ENCODE assay signal across 8 cellular contexts in genomic region chr10:28668363-28669226, GRCh38. TPM values are rescaled to one million over a fixed set of nuclear protein-coding genes. Genes with fewer than 3 reads are reported as not detected.
A peak's percentile ranks its signal among the peaks of the same experiment; 100 is the strongest.
DNase-seq lines count a peak whose midpoint lies in the region; ATAC-seq and TF ChIP-seq lines count a peak whose summit lies in the region.

No MANE protein-coding gene starts in this region.

- H3K27ac ChIP-seq in effector memory CD4-positive, alpha-beta T cell (ENCODE audit: insufficient read depth, low read length, poor library complexity, severe bottlenecking), result no peak overlapping the region
- H3K27ac ChIP-seq in mesendoderm (ENCODE audit: low read depth, low read length), result peak overlapping the region; percentile 39

- no peak for TF ChIP-seq CTCF in AG10803 (conservative IDR thresholded peaks at IDR 0.05; ENCODE audit: low read length)

- no peaks in the 10 kb centered on the region for H3K4me1 ChIP-seq in effector memory CD4-positive, alpha-beta T cell (ENCODE audit: control insufficient read depth, insufficient read depth, low read length, poor library complexity, severe bottlenecking)
- peaks cover 18% of the 10 kb centered on the region for H3K4me1 ChIP-seq in mesendoderm (ENCODE audit: control insufficient read depth, low read depth, low read length)

- H3K36me3 ChIP-seq in effector memory CD4-positive, alpha-beta T cell (ENCODE audit: control insufficient read depth, insufficient read depth, low read length), result no peaks in the 10 kb centered on the region
- H3K36me3 ChIP-seq in mesendoderm (ENCODE audit: control insufficient read depth, insufficient read depth, low read length), result no peaks in the 10 kb centered on the region

- no peak overlapping the region for H4K5ac ChIP-seq in mesendoderm (ENCODE audit: low read length)

- no peak for DNase-seq in AG10803 (ENCODE audit: low read depth)
- DNase-seq in HuH-7 (ENCODE audit: low spot score), result peak; percentile 72
- DNase-seq in activated CD4-positive, alpha-beta T cell treated with anti-CD3 and anti-CD28 coated beads for 48 hours, result peak; percentile 69
- peak; percentile 16 to 23 (median 22) for DNase-seq in effector memory CD4-positive, alpha-beta T cell
- DNase-seq in mesendoderm, result peak; percentile 93
- DNase-seq in KG1 (lab: John Stamatoyannopoulos, UW), result no peak

- H3K27ac Mint-ChIP-seq in stimulated activated naive CD8-positive, alpha-beta T cell treated with anti-CD3 and anti-CD28 coated beads, Interleukin-15, Interleukin-2, amounts not matched to agents 100 ng/mL and 50 ng/mL, for 24 hours, result no peak overlapping the region

- H3K4me3 Mint-ChIP-seq in stimulated activated naive CD8-positive, alpha-beta T cell treated with anti-CD3 and anti-CD28 coated beads, Interleukin-15, Interleukin-2, amounts not matched to agents 100 ng/mL and 50 ng/mL, for 24 hours, result peak overlapping the region; percentile 81

- peak overlapping the region; percentile 88 for H3K4ac ChIP-seq in mesendoderm (ENCODE audit: low read depth, low read length)

- peak overlapping the region; percentile 71 for H3K4me2 ChIP-seq in mesendoderm (ENCODE audit: low read length)

- peaks cover 5% of the 10 kb centered on the region for H3K27me3 ChIP-seq in effector memory CD4-positive, alpha-beta T cell (replicated peaks; ENCODE audit: control insufficient read depth, insufficient read depth, low read length, poor library complexity, severe bottlenecking)
- H3K27me3 ChIP-seq in mesendoderm (ENCODE audit: insufficient read depth, low read length, poor library complexity), result no peaks in the 10 kb centered on the region

- H3K23ac ChIP-seq in mesendoderm (ENCODE audit: low read length), result no peak overlapping the region

- peak overlapping the region; percentile 65 for H2BK5ac ChIP-seq in mesendoderm (ENCODE audit: low read length)

- H4K8ac ChIP-seq in mesendoderm (ENCODE audit: low read depth, low read length), result no peak overlapping the region

- H3K4me1 Mint-ChIP-seq in stimulated activated naive CD8-positive, alpha-beta T cell treated with anti-CD3 and anti-CD28 coated beads, Interleukin-15, Interleukin-2, amounts not matched to agents 100 ng/mL and 50 ng/mL, for 24 hours (ENCODE audit: low read depth), result peaks cover 14% of the 10 kb centered on the region

- peak overlapping the region; percentile 90 for H3K56ac ChIP-seq in mesendoderm (ENCODE audit: low read length)

- H3K79me1 ChIP-seq in mesendoderm (ENCODE audit: low read length), result peaks cover 2% of the 10 kb centered on the region

- H3K9ac ChIP-seq in mesendoderm (ENCODE audit: low read length), result peak overlapping the region; percentile 82

- H2BK15ac ChIP-seq in mesendoderm (replicated peaks; ENCODE audit: low read depth), result no peak overlapping the region

- H3K36me3 Mint-ChIP-seq in stimulated activated naive CD8-positive, alpha-beta T cell treated with anti-CD3 and anti-CD28 coated beads, Interleukin-15, Interleukin-2, amounts not matched to agents 100 ng/mL and 50 ng/mL, for 24 hours (ENCODE audit: low read depth), result no peaks in the 10 kb centered on the region

- peak overlapping the region; percentile 67 for H2BK120ac ChIP-seq in mesendoderm (ENCODE audit: low read depth, low read length)

- WGBS in mesendoderm (ENCODE audit: extremely low coverage, insufficient coverage, low lambda C conversion rate), result no CpG with 5 or more reads among the region's 59 CpGs

- H2AK5ac ChIP-seq in mesendoderm (ENCODE audit: low read length), result no peak overlapping the region

- peak overlapping the region; percentile 99 for H3K18ac ChIP-seq in mesendoderm (ENCODE audit: low read length)

- peaks cover 74% of the 10 kb centered on the region for H3K27me3 Mint-ChIP-seq in stimulated activated naive CD8-positive, alpha-beta T cell treated with anti-CD3 and anti-CD28 coated beads, Interleukin-15, Interleukin-2, amounts not matched to agents 100 ng/mL and 50 ng/mL, for 24 hours

- H3K79me2 ChIP-seq in mesendoderm (ENCODE audit: control insufficient read depth, insufficient read depth, low read length), result peaks cover 4% of the 10 kb centered on the region

- H3K4me3 ChIP-seq in AG10803 (ENCODE audit: low read length) (peak overlapping the region; percentile 52), mesendoderm (ENCODE audit: low read length) (peak overlapping the region; percentile 67)
- no peak overlapping the region for H3K4me3 ChIP-seq in effector memory CD4-positive, alpha-beta T cell (ENCODE audit: insufficient read depth, low read depth, low read length, poor library complexity, severe bottlenecking)

- no peaks in the 10 kb centered on the region for H3K9me3 ChIP-seq in effector memory CD4-positive, alpha-beta T cell (ENCODE audit: control insufficient read depth, low read length)

- ATAC-seq in GM21529 (IDR thresholded peaks at IDR 0.05; ENCODE audit: unreplicated experiment), result no peak

- H3K9me3 Mint-ChIP-seq in stimulated activated naive CD8-positive, alpha-beta T cell treated with anti-CD3 and anti-CD28 coated beads, Interleukin-15, Interleukin-2, amounts not matched to agents 100 ng/mL and 50 ng/mL, for 24 hours, result no peaks in the 10 kb centered on the region

RNA-seq across cellular contexts. Expression of gene BAMBI, which starts 8.7 kb away (rescaled TPM):
- polyA plus RNA-seq in mesendoderm (2013, experiment 1 of 2), result 43.7 TPM
- polyA plus RNA-seq in mesendoderm (2013, experiment 2 of 2), result 40.0 TPM

Comparison
In these comparisons a context has a peak if more than half of its experiments do, and no peak if none do; other contexts are left out.
1. DNase-seq: peak in HuH-7 (single experiment), activated CD4-positive, alpha-beta T cell treated with anti-CD3 and anti-CD28 coated beads for 48 hours (single experiment), effector memory CD4-positive, alpha-beta T cell (3 of 3) and mesendoderm (single experiment); none in AG10803 (single experiment) and KG1 (single experiment).